Comparison of ENCODE assay signal across 11 cellular contexts in genomic region chr13:77338329-77338728, GRCh38. TPM values are rescaled to one million over a fixed set of nuclear protein-coding genes. Genes with fewer than 3 reads are reported as not detected.
DNase-seq lines count a peak whose midpoint lies in the region; ATAC-seq and TF ChIP-seq lines count a peak whose summit lies in the region.
"Had no signal": no experiment of that assay in that cellular context is flagged by ENCODE, and none has a peak within 500 bp of the region (broad histone marks: within the 10 kb centered on the region; RNA-seq: fewer than 3 reads in every experiment).

No MANE protein-coding gene starts in this region.

- WGBS in psoas muscle, 3 donors, result 92 to 96% (median 92%) methylated on average over 2 of the region's 2 CpGs

- peak overlapping the region in 1 of 2 donors; percentile 82 for H3K4me3 Mint-ChIP-seq in CD14-positive monocyte
- H3K4me3 Mint-ChIP-seq in Calu3 (ENCODE audit: low read depth, unreplicated experiment), result no peak overlapping the region

- H3K4me1 ChIP-seq in psoas muscle, result no peaks in the 10 kb centered on the region
- H3K4me1 ChIP-seq: gastroesophageal sphincter had no signal

- DNase-seq in CD14-positive monocyte (ENCODE audit: low spot score) (no peak), psoas muscle (no peak), NCI-H526 (lab: John Stamatoyannopoulos, UW) (no peak), NCI-H1048 (lab: John Stamatoyannopoulos, UW) (no peak), Calu3 (no peak)
- DNase-seq: ovary, substantia nigra had no signal

- H3K4me1 Mint-ChIP-seq in CD14-positive monocyte (peaks cover 66% of the 10 kb centered on the region), Calu3 (ENCODE audit: low read depth, unreplicated experiment) (no peaks in the 10 kb centered on the region)

- CTCF ChIA-PET in Calu3 (lab: Charles Lee), result no interaction called here

- H3K36me3 ChIP-seq in psoas muscle (ENCODE audit: insufficient read depth in 1 of 2, low read depth in 1 of 2), result no peaks in the 10 kb centered on the region
- H3K36me3 ChIP-seq: gastroesophageal sphincter, ovary had no signal

- TF ChIP-seq CTCF in CD14-positive monocyte (IDR thresholded peaks at IDR 0.05) (no peak), psoas muscle (IDR thresholded peaks at IDR 0.05) (no peak), Calu3 (IDR thresholded peaks at IDR 0.05; ENCODE audit: unreplicated experiment) (no peak)

- peak; percentile 26 for ATAC-seq in GM19372 (IDR thresholded peaks at IDR 0.05; ENCODE audit: low read depth, unreplicated experiment)
- ATAC-seq in HG02798 (IDR thresholded peaks at IDR 0.05; ENCODE audit: poor library complexity, unreplicated experiment), result peak; percentile 37
- peak; percentile 24 for ATAC-seq in HG03460 (IDR thresholded peaks at IDR 0.05; ENCODE audit: unreplicated experiment)
- no peak for ATAC-seq in psoas muscle
- ATAC-seq: gastroesophageal sphincter had no signal

- no peak overlapping the region for H3K27ac ChIP-seq in psoas muscle
- H3K27ac ChIP-seq: gastroesophageal sphincter, ovary had no signal

- peaks cover 0 to 2% (median 0%) of the 10 kb centered on the region in 3 donors for H3K27me3 Mint-ChIP-seq in CD14-positive monocyte (ENCODE audit: low read depth in 3 of 3)
- no peaks in the 10 kb centered on the region for H3K27me3 Mint-ChIP-seq in Calu3 (ENCODE audit: unreplicated experiment)

- H3K36me3 Mint-ChIP-seq in CD14-positive monocyte (no peaks in the 10 kb centered on the region), Calu3 (ENCODE audit: insufficient read depth, unreplicated experiment) (no peaks in the 10 kb centered on the region)

- BruUV-seq in Calu3 (replicated peaks; lab: Mats Ljungman, UMichigan), result no TSS peak

- H3K27me3 ChIP-seq in psoas muscle (ENCODE audit: insufficient read depth in 3 of 3, low read length in 2 of 3), result no peaks in the 10 kb centered on the region
- H3K27me3 ChIP-seq: gastroesophageal sphincter, ovary had no signal

- peak overlapping the region; percentile 76 to 93 (median 91) for H3K27ac Mint-ChIP-seq in CD14-positive monocyte
- no peak overlapping the region for H3K27ac Mint-ChIP-seq in Calu3 (ENCODE audit: unreplicated experiment)

- intact Hi-C loops in CD14-positive monocyte (cut with micrococcal nuclease) (no loop called here), psoas muscle (cut with DNase I) (loop anchor here in 1 of 2 donors (10.0 kb wide), 1 partner anchor 136 kb away; no protein-coding TSS in a partner anchor), Calu3 (cut with micrococcal nuclease; ENCODE audit: unreplicated experiment) (no loop called here)

- no peaks in the 10 kb centered on the region for H3K9me3 Mint-ChIP-seq in CD14-positive monocyte
- H3K9me3 Mint-ChIP-seq in Calu3 (ENCODE audit: low read depth, unreplicated experiment), result no peaks in the 10 kb centered on the region

- H3K9me3 ChIP-seq in psoas muscle, result no peaks in the 10 kb centered on the region
- H3K9me3 ChIP-seq: gastroesophageal sphincter, ovary had no signal

- no peak overlapping the region for H3K4me3 ChIP-seq in psoas muscle
- H3K4me3 ChIP-seq: gastroesophageal sphincter, ovary had no signal

RNA-seq across cellular contexts. Expression of gene MYCBP2, which starts 11.4 kb away (rescaled TPM):
- 10 to 100 TPM in 1 of 2 donors, 1 to 10 TPM in 1; 7.6 to 14.4 TPM for polyA plus RNA-seq in CD14-positive monocyte
- 10 to 100 TPM; 35.5 to 49.5 (median 39.5) TPM for total RNA-seq in psoas muscle
- 10 to 100 TPM; 10.8 to 28.8 (median 19.8) TPM for polyA plus RNA-seq in psoas muscle
- 22.0 and 22.6 TPM in 2 replicates for total RNA-seq in Calu3 (2022)

Comparison
In these comparisons a context has a peak if more than half of its experiments do, and no peak if none do; other contexts are left out.
1. ATAC-seq: peak in GM19372 (single experiment), HG02798 (single experiment) and HG03460 (single experiment); none in psoas muscle (0 of 4).